ENCODE assay signal across 1 cellular context in genomic region chr1:209674957-209675566, GRCh38.
TF ChIP-seq lines count a peak whose summit lies in the region.

A gene with protein sequence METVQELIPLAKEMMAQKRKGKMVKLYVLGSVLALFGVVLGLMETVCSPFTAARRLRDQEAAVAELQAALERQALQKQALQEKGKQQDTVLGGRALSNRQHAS (plus strand): TSS chr1:209675412. CDS start chr1:209675685, 273 bp downstream.

TF ChIP-seq in IMR-90, 13 proteins besides CTCF, POLR2A, EP300 and RAD21:
- TF ChIP-seq BHLHE40 (IDR thresholded peaks at IDR 0.05; ENCODE audit: low read depth, low read length), result no peak
- no peak for TF ChIP-seq MAFK (IDR thresholded peaks at IDR 0.05; ENCODE audit: low read depth, low read length)
- no peak for TF ChIP-seq RCOR1 (IDR thresholded peaks at IDR 0.05; ENCODE audit: insufficient replicate concordance, low read length)
- no peak for TF ChIP-seq SMC3 (IDR thresholded peaks at IDR 0.05; ENCODE audit: low read depth, low read length)
